Comparison of ENCODE assay signal across 1 cellular context in the genomic region with DNA sequence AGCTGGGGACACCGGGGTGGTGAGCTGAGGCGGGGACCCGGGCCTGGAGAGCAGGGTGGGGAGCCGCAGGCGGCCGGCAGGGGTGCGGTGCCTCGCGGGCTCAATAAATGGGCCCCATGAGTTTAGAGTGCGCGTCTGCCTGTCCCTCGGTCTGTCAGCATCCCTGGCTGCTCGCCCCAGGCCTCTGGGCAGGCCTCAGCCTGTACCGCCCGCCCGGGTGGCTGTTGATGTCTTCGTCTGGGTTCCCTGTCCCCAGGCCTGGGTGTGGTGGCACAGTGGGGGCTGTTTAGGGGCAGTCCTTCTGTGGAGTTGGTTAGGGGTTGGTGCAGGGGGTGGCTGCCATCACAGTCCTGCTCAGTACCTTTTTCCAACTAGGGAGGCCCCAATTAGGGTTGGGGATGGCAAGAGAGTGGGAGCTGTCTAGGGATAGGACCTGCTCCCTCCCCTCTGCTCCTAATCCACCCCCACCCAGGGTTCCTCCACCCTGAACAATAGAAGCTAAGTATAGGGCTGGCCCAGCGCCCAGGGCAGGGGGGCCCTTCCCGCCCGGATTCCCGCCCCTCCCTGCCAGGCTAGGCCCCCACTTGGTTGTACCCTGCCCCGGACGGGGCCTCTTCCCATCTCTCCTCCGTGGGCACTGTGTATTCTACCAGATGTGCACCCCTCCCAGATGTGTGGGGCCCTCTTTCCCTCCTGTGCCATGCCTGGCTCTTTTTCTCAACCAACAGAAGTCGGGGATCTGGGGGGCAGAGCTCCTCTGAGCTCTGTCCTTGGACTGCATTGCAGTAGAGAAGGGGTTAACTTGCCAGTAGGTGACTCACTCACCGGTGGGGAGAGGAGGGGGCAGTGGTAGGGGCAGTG.
TF ChIP-seq lines count a peak whose summit lies in the region.

No MANE protein-coding gene starts in this region.

TF ChIP-seq in SK-N-SH treated with all-trans-retinoic acid at 6 μM for 48 hours, 23 proteins besides CTCF, POLR2A, EP300 and RAD21:
- TF ChIP-seq, protein P1, sequence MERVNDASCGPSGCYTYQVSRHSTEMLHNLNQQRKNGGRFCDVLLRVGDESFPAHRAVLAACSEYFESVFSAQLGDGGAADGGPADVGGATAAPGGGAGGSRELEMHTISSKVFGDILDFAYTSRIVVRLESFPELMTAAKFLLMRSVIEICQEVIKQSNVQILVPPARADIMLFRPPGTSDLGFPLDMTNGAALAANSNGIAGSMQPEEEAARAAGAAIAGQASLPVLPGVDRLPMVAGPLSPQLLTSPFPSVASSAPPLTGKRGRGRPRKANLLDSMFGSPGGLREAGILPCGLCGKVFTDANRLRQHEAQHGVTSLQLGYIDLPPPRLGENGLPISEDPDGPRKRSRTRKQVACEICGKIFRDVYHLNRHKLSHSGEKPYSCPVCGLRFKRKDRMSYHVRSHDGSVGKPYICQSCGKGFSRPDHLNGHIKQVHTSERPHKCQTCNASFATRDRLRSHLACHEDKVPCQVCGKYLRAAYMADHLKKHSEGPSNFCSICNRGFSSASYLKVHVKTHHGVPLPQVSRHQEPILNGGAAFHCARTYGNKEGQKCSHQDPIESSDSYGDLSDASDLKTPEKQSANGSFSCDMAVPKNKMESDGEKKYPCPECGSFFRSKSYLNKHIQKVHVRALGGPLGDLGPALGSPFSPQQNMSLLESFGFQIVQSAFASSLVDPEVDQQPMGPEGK (CRISPR knock-in tag; IDR thresholded peaks at IDR 0.05; ENCODE audit: borderline replicate concordance), result peak; percentile 86; the same call in 1 of the 2 replicates
- TF ChIP-seq ISL1 (CRISPR knock-in tag; IDR thresholded peaks at IDR 0.05), result no peak
